Comparison of ENCODE assay signal across 28 cellular contexts in genomic region chr9:36967997-36968396, GRCh38.
DNase-seq lines count a peak whose midpoint lies in the region; ATAC-seq and TF ChIP-seq lines count a peak whose summit lies in the region.
"Had no signal": no experiment of that assay in that cellular context is flagged by ENCODE, and none has a peak within 500 bp of the region (broad histone marks: within the 10 kb centered on the region; RNA-seq: fewer than 3 reads in every experiment).

No MANE protein-coding gene starts in this region.

- intact Hi-C loops in gastrocnemius medialis (cut with DNase I; ENCODE audit: low total_unique reads), result no loop called here

- H3K4me1 Mint-ChIP-seq in stimulated activated memory B cell treated with anti-CD40 and anti-IgM and Interleukin-4, amounts not matched to agents 10 μg/mL and 1 μg/mL and 100 μg/mL, for 72 hours, result peaks cover 72% of the 10 kb centered on the region
- H3K4me1 Mint-ChIP-seq: CD14-positive monocyte; CD8-positive, alpha-beta memory T cell had no signal

- peaks cover 0 to 100% (median 83%) of the 10 kb centered on the region in 11 experiments; a peak in 18 of 22 replicates for H4K20me1 ChIP-seq in BLaER1 treated with 17β-estradiol and CSF1 and Interleukin-3, amounts not matched to agents 10 nM and 100 nM
- peaks cover 19% of the 10 kb centered on the region; the same call in 1 of the 2 replicates for H4K20me1 ChIP-seq in Karpas-422 (ENCODE audit: insufficient read depth, low read depth, low read length)

- DNase-seq in Karpas-422 (no peak), islet precursor cell (peak; percentile 27), tibial nerve (ENCODE audit: low spot score in 2 of 2) (no peak), gastrocnemius medialis (no peak), GOT3 (lab: John Stamatoyannopoulos, UW) (no peak), coronary artery (ENCODE audit: low spot score) (no peak)
- DNase-seq: AML-193; CD8-positive, alpha-beta memory T cell; DMS 273 treated with DMSO at 0.1 percent for 48 hours; DMS79; EL; GDM1; H9; KBM-7; MG63; NCI-H1105 treated with DMSO at 0.1 percent for 48 hours; NCI-H146; NCI-H1930; NCI-H2107; NCI-H524 treated with DMSO at 0.1 percent for 48 hours; NCI-H774; NK-92 treated with Interleukin-12 subunit alpha and Interleukin-12 subunit beta, amount 100 ng/mL, for 24 hours; SHP77 had no signal

- H3K9me2 ChIP-seq in Karpas-422 (replicated peaks; ENCODE audit: insufficient read depth, low read length), result no peaks in the 10 kb centered on the region

- peaks cover 5 to 93% (median 49%) of the 10 kb centered on the region in 11 experiments; a peak in 18 of 22 replicates for H3K36me3 ChIP-seq in BLaER1 treated with 17β-estradiol and CSF1 and Interleukin-3, amounts not matched to agents 10 nM and 100 nM
- H3K36me3 ChIP-seq in Karpas-422 (ENCODE audit: insufficient read depth, low read length), result peaks cover 40% of the 10 kb centered on the region
- no peaks in the 10 kb centered on the region for H3K36me3 ChIP-seq in tibial nerve
- no peaks in the 10 kb centered on the region for H3K36me3 ChIP-seq in gastrocnemius medialis
- H3K36me3 ChIP-seq: MG63 had no signal

- no peaks in the 10 kb centered on the region for H3K27me3 Mint-ChIP-seq in stimulated activated memory B cell treated with anti-CD40 and anti-IgM and Interleukin-4, amounts not matched to agents 10 μg/mL and 1 μg/mL and 100 μg/mL, for 72 hours

- no peak for TF ChIP-seq EP300 in tibial nerve (IDR thresholded peaks at IDR 0.05)

- peak overlapping the region; percentile 93 for H3K27ac Mint-ChIP-seq in stimulated activated memory B cell treated with anti-CD40 and anti-IgM and Interleukin-4, amounts not matched to agents 10 μg/mL and 1 μg/mL and 100 μg/mL, for 72 hours
- H3K27ac Mint-ChIP-seq: CD14-positive monocyte, H9 had no signal

- ATAC-seq in stimulated activated memory B cell treated with anti-CD40 and anti-IgM and Interleukin-4, amounts not matched to agents 10 μg/mL and 1 μg/mL and 100 μg/mL, for 72 hours, result peak; percentile 51
- ATAC-seq in gastrocnemius medialis, result no peak
- ATAC-seq: Panc1 had no signal

- no peak overlapping the region for H2AFZ ChIP-seq in Karpas-422 (ENCODE audit: low read length)

- in situ Hi-C loops in gastrocnemius medialis (cut with MboI; ENCODE audit: low sequenced_read_pairs in 4 of 4), result no loop called here

- H3K9ac ChIP-seq in BLaER1 treated with 17β-estradiol and CSF1 and Interleukin-3, amounts not matched to agents 10 nM and 100 nM, result 0 out of 22 replicates have a peak overlapping the region, but pooled peaks of 1 of the 11 experiments have one; percentile 15
- no peak overlapping the region for H3K9ac ChIP-seq in Karpas-422 (ENCODE audit: low read length)

- TF ChIP-seq CTCF in tibial nerve (IDR thresholded peaks at IDR 0.05), result no peak
- no peak for TF ChIP-seq CTCF in gastrocnemius medialis (IDR thresholded peaks at IDR 0.05 in 4 of 5, conservative IDR thresholded peaks at IDR 0.05 in 1 of 5)
- TF ChIP-seq CTCF in coronary artery (IDR thresholded peaks at IDR 0.05), result no peak

- no peak overlapping the region for H3K4me3 ChIP-seq in BLaER1 treated with 17β-estradiol and CSF1 and Interleukin-3, amounts not matched to agents 10 nM and 100 nM
- H3K4me3 ChIP-seq in Karpas-422 (ENCODE audit: low read length), result no peak overlapping the region
- no peak overlapping the region for H3K4me3 ChIP-seq in tibial nerve
- H3K4me3 ChIP-seq in gastrocnemius medialis, result no peak overlapping the region
- no peak overlapping the region for H3K4me3 ChIP-seq in coronary artery
- H3K4me3 ChIP-seq: MG63 had no signal

- peaks cover 74% of the 10 kb centered on the region for H3K36me3 Mint-ChIP-seq in stimulated activated memory B cell treated with anti-CD40 and anti-IgM and Interleukin-4, amounts not matched to agents 10 μg/mL and 1 μg/mL and 100 μg/mL, for 72 hours
- H3K36me3 Mint-ChIP-seq: CD14-positive monocyte; CD8-positive, alpha-beta memory T cell had no signal

- peak overlapping the region in 8 of 11 experiments; percentile 18 to 70 (median 62); a peak in 10 of 22 replicates for H3K27ac ChIP-seq in BLaER1 treated with 17β-estradiol and CSF1 and Interleukin-3, amounts not matched to agents 10 nM and 100 nM
- 0 out of 2 replicates have a peak overlapping the region, but pooled peaks have one; percentile 3 for H3K27ac ChIP-seq in Karpas-422 (ENCODE audit: low read length)
- H3K27ac ChIP-seq in tibial nerve, result no peak overlapping the region
- H3K27ac ChIP-seq in gastrocnemius medialis, result no peak overlapping the region
- H3K27ac ChIP-seq in coronary artery, result no peak overlapping the region
- H3K27ac ChIP-seq: RWPE1 had no signal

- H3K79me2 ChIP-seq in Karpas-422 (ENCODE audit: low read length), result peaks cover 74% of the 10 kb centered on the region

- H3K9me3 ChIP-seq in BLaER1 treated with 17β-estradiol and CSF1 and Interleukin-3, amounts not matched to agents 10 nM and 100 nM (replicated peaks in 1 of 11), result no peaks in the 10 kb centered on the region
- H3K9me3 ChIP-seq in Karpas-422 (ENCODE audit: low read length) (no peaks in the 10 kb centered on the region), tibial nerve (no peaks in the 10 kb centered on the region), gastrocnemius medialis (no peaks in the 10 kb centered on the region)
- H3K9me3 ChIP-seq: MG63 had no signal

- no peaks in the 10 kb centered on the region for H3K9me3 Mint-ChIP-seq in stimulated activated memory B cell treated with anti-CD40 and anti-IgM and Interleukin-4, amounts not matched to agents 10 μg/mL and 1 μg/mL and 100 μg/mL, for 72 hours
- H3K9me3 Mint-ChIP-seq: CD14-positive monocyte; CD8-positive, alpha-beta memory T cell; H9 had no signal

- H3K4me1 ChIP-seq in BLaER1 treated with 17β-estradiol and CSF1 and Interleukin-3, amounts not matched to agents 10 nM and 100 nM, result peaks cover 33 to 54% (median 46%) of the 10 kb centered on the region in 10 experiments
- H3K4me1 ChIP-seq in Karpas-422 (ENCODE audit: low read length), result peaks cover 21% of the 10 kb centered on the region
- no peaks in the 10 kb centered on the region for H3K4me1 ChIP-seq in tibial nerve
- H3K4me1 ChIP-seq in gastrocnemius medialis, result no peaks in the 10 kb centered on the region

- no peaks in the 10 kb centered on the region for H3K27me3 ChIP-seq in BLaER1 treated with 17β-estradiol and CSF1 and Interleukin-3, amounts not matched to agents 10 nM and 100 nM
- H3K27me3 ChIP-seq in Karpas-422 (ENCODE audit: low read length) (no peaks in the 10 kb centered on the region), tibial nerve (peaks cover 0 to 5% of the 10 kb centered on the region in 2 donors), gastrocnemius medialis (no peaks in the 10 kb centered on the region)
- H3K27me3 ChIP-seq: MG63 had no signal

- TF ChIP-seq POLR2A in tibial nerve (IDR thresholded peaks at IDR 0.05), result no peak
- no peak for TF ChIP-seq POLR2A in gastrocnemius medialis (IDR thresholded peaks at IDR 0.05)

- 62 to 66% methylated on average over 7 of the region's 7 CpGs for WGBS in tibial nerve, 2 donors

- H3K4me3 Mint-ChIP-seq in stimulated activated memory B cell treated with anti-CD40 and anti-IgM and Interleukin-4, amounts not matched to agents 10 μg/mL and 1 μg/mL and 100 μg/mL, for 72 hours, result no peak overlapping the region
- H3K4me3 Mint-ChIP-seq: CD14-positive monocyte; CD8-positive, alpha-beta memory T cell; H9 had no signal

- peak overlapping the region in 10 of 11 experiments; percentile 30 to 69 (median 59); a peak in 17 of 22 replicates for H3K4me2 ChIP-seq in BLaER1 treated with 17β-estradiol and CSF1 and Interleukin-3, amounts not matched to agents 10 nM and 100 nM
- no peak overlapping the region for H3K4me2 ChIP-seq in Karpas-422 (ENCODE audit: low read depth, low read length, poor library complexity, severe bottlenecking)

Comparison
In these comparisons a context has a peak if more than half of its experiments do, and no peak if none do; other contexts are left out.
1. H3K27ac ChIP-seq: peak in BLaER1 treated with 17β-estradiol and CSF1 and Interleukin-3, amounts not matched to agents 10 nM and 100 nM (8 of 11) and Karpas-422 (single experiment); none in tibial nerve (0 of 4), gastrocnemius medialis (0 of 4) and coronary artery (0 of 2).